Comparison of ENCODE assay signal across 21 cellular contexts in the genomic region with DNA sequence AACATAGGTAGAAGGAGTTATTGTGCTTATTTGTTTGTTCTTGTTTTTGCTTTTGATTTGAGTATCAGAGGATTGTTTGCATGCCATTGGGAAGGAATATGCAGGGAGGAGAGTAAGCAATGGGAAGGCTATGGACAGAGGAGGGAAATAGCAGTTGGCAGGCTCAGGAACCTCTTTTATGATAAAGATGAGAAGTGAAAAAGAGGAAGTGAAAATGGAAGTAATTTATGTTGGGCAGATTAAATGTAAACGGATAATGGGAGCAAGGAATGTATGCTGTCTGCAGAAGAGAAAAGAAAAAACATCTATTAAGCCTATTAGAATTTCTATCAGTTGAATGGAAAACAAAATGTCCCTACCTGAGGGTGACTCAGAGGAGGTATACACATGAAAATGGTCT.
"Had no signal": no experiment of that assay in that cellular context is flagged by ENCODE, and none has a peak within 500 bp of the region (broad histone marks: within the 10 kb centered on the region; RNA-seq: fewer than 3 reads in every experiment).

No MANE protein-coding gene starts in this region.

- H3K4me3 Mint-ChIP-seq: activated naive CD8-positive, alpha-beta T cell; activated T-cell treated with anti-CD3 and anti-CD28 coated beads, Interleukin-2, amount 50 U/mL, for 4 hours; naive thymus-derived CD8-positive, alpha-beta T cell; neural progenitor cell; stimulated activated naive CD8-positive, alpha-beta T cell treated with anti-CD3 and anti-CD28 coated beads, Interleukin-15, Interleukin-2, amounts not matched to agents 100 ng/mL and 50 ng/mL, for 24 hours had no signal

- H3K27me3 ChIP-seq: adrenal gland, left lung, neural progenitor cell, right lobe of liver, tibial artery had no signal

- H3K4me3 ChIP-seq: adrenal gland, left lung, lung, neural progenitor cell, right lobe of liver, skin epidermis, tibial artery had no signal

- H3K9me3 ChIP-seq: adrenal gland, left lung, right lobe of liver, tibial artery had no signal

- H3K4me1 Mint-ChIP-seq: naive thymus-derived CD8-positive, alpha-beta T cell; neural progenitor cell had no signal

- H3K4me1 ChIP-seq: adrenal gland, left lung, neural progenitor cell, right lobe of liver, tibial artery had no signal

- H3K27me3 Mint-ChIP-seq: activated naive CD8-positive, alpha-beta T cell; naive thymus-derived CD8-positive, alpha-beta T cell; stimulated activated naive CD8-positive, alpha-beta T cell treated with anti-CD3 and anti-CD28 coated beads, Interleukin-15, Interleukin-2, amounts not matched to agents 100 ng/mL and 50 ng/mL, for 24 hours had no signal

- H3K27ac ChIP-seq: adrenal gland, left lung, neural progenitor cell, right lobe of liver, skin epidermis, tibial artery had no signal

- ATAC-seq: activated T-cell treated with anti-CD3 and anti-CD28 coated beads, Interleukin-2, amount 50 U/mL, for 4 hours; left lung; naive thymus-derived CD8-positive, alpha-beta T cell; right lobe of liver had no signal

- H3K9me3 Mint-ChIP-seq: activated T-cell treated with anti-CD3 and anti-CD28 coated beads, Interleukin-2, amount 50 U/mL, for 4 hours; neural progenitor cell had no signal

- H3K4me2 ChIP-seq: neural progenitor cell had no signal

- H2AFZ ChIP-seq: neural progenitor cell had no signal

- H3K36me3 Mint-ChIP-seq: activated naive CD8-positive, alpha-beta T cell; naive thymus-derived CD8-positive, alpha-beta T cell; neural progenitor cell had no signal

- H3K9ac ChIP-seq: neural progenitor cell had no signal

- H3K27ac Mint-ChIP-seq: activated naive CD8-positive, alpha-beta T cell; activated T-helper 2 cell treated with anti-CD3 and anti-CD28 coated beads, Interferon-gamma antibody, Interleukin-2, Interleukin-4, amounts not matched to agents 10 μg/mL and 5 μg/mL and 100 μg/mL, durations not matched to agents 14 hours and 24 hours and 36 hours; neural progenitor cell; stimulated activated naive CD8-positive, alpha-beta T cell treated with anti-CD3 and anti-CD28 coated beads, Interleukin-15, Interleukin-2, amounts not matched to agents 100 ng/mL and 50 ng/mL, for 24 hours had no signal

- DNase-seq: activated naive CD4-positive, alpha-beta T cell; activated T-cell treated with anti-CD3 and anti-CD28 coated beads, Interleukin-2, amount 50 U/mL, for 4 hours; adrenal gland; central memory CD4-positive, alpha-beta T cell; dermis blood vessel endothelial cell; effector CD8-positive, alpha-beta T cell; erythroblast; foreskin fibroblast; left lung; naive thymus-derived CD8-positive, alpha-beta T cell; posterior cingulate gyrus; right lobe of liver; stimulated activated CD4-positive, alpha-beta T cell treated with anti-CD3 and anti-CD28 coated beads, Interleukin-1b, Interleukin-23, amount 100 ng/mL, for 48 hours; substantia nigra; tibial artery had no signal

- H3K36me3 ChIP-seq: adrenal gland, left lung, neural progenitor cell, right lobe of liver, tibial artery had no signal
